Comparison of ENCODE assay signal across 27 cellular contexts in the genomic region with DNA sequence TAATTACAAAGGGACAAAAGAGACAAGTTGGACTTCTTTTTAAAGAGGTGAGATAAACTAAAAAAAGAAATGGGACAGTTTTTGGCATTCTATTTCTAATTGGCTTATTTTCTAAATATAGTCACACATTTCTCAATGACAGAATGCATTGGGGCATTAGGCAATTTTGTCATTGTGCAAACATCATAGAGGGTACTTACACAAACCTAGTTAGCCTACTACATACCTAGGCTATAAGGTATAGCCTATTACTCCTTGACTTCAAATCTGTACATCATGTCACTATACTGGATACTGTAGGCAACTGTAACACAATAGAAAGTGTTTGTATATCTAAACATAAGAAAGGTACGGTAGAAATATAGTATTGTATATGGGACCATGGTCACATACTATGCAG.
"Had no signal": no experiment of that assay in that cellular context is flagged by ENCODE, and none has a peak within 500 bp of the region (broad histone marks: within the 10 kb centered on the region; RNA-seq: fewer than 3 reads in every experiment).

No MANE protein-coding gene starts in this region.

- H3K9me3 ChIP-seq: gastrocnemius medialis, neutrophil, upper lobe of left lung had no signal

- ATAC-seq: activated CD4-positive, CD25-positive, alpha-beta regulatory T cell treated with anti-CD3 and anti-CD28 coated beads, Interleukin-2, amount 50 U/mL, for 24 hours; left ventricle myocardium superior; sciatic nerve; stimulated activated effector memory CD8-positive, alpha-beta T cell treated with anti-CD3 and anti-CD28 coated beads, Interleukin-12 subunit alpha, Interleukin-12 subunit beta, amount 100 ng/mL, for 72 hours had no signal

- H3K27ac ChIP-seq: brain microvascular endothelial cell, coronary artery, dorsolateral prefrontal cortex, gastrocnemius medialis, neutrophil, skin epidermis, upper lobe of left lung, WERI-Rb-1 had no signal

- H3K4me3 ChIP-seq: coronary artery, dorsolateral prefrontal cortex, gastrocnemius medialis, skin epidermis, upper lobe of left lung had no signal

- H3K27me3 ChIP-seq: brain microvascular endothelial cell, dorsolateral prefrontal cortex, gastrocnemius medialis, neutrophil, upper lobe of left lung had no signal

- DNase-seq: activated CD4-positive, alpha-beta memory T cell treated with anti-CD3 and anti-CD28 coated beads for 36 hours; activated CD4-positive, alpha-beta T cell treated with anti-CD3 and anti-CD28 coated beads for 48 hours; activated CD8-positive, alpha-beta memory T cell treated with anti-CD3 and anti-CD28 coated beads, Interleukin-2, amount 50 U/mL, for 4 hours; activated effector memory CD4-positive, alpha-beta T cell treated with anti-CD3 and anti-CD28 coated beads, Interleukin-2, amount 50 U/mL, for 16 hours; activated naive CD4-positive, alpha-beta T cell treated with anti-CD3 and anti-CD28 coated beads for 36 hours; activated naive CD8-positive, alpha-beta T cell treated with anti-CD3 and anti-CD28 coated beads for 36 hours; activated T-cell treated with anti-CD3 and anti-CD28 coated beads, Interleukin-2, amount 50 U/mL, for 1 hour; amniotic stem cell; brain microvascular endothelial cell; dorsolateral prefrontal cortex; effector memory CD4-positive, alpha-beta T cell; gastrocnemius medialis; glutamatergic neuron; left ventricle myocardium superior; naive B cell; nephron progenitor cell; stimulated activated CD4-positive, alpha-beta T cell treated with anti-CD3 and anti-CD28 coated beads, Interleukin-12 subunit alpha, Interleukin-12 subunit beta, amount 100 ng/mL, for 4 hours; stimulated activated CD4-positive, alpha-beta T cell treated with anti-CD3 and anti-CD28 coated beads, Interleukin-4, amount 100 ng/mL, for 24 hours; T-helper 9 cell; upper lobe of left lung; WERI-Rb-1 had no signal

- H3K4me1 ChIP-seq: upper lobe of left lung had no signal
